ENCODE assay signal across 8 cellular contexts in genomic region chr2:20650880-20651730, GRCh38. TPM values are rescaled to one million over a fixed set of nuclear protein-coding genes. Genes with fewer than 3 reads are reported as not detected.
A peak's percentile ranks its signal among the peaks of the same experiment; 100 is the strongest.
DNase-seq lines count a peak whose midpoint lies in the region; ATAC-seq and TF ChIP-seq lines count a peak whose summit lies in the region.

TSS of gene HS1BP3 (minus strand) at chr2:20651098. CDS start at chr2:20651063, 35 bp downstream.

- TF ChIP-seq CTCF in GM12874 (IDR thresholded peaks at IDR 0.05; ENCODE audit: insufficient read depth, low read depth, low read length) (peak; percentile 88), vagina (IDR thresholded peaks at IDR 0.05) (peak; percentile 82 to 96 (median 84))

- DNase-seq in NCI-H1092 (lab: John Stamatoyannopoulos, UW) (peak; percentile 44), amniotic stem cell (lab: John Stamatoyannopoulos, UW) (peak; percentile 47), left ventricle myocardium superior (peak; percentile 94), putamen (ENCODE audit: low spot score) (peak; percentile 87), vagina (ENCODE audit: extremely low spot score in 2 of 2) (no peak)

- no peaks in the 10 kb centered on the region for H3K36me3 ChIP-seq in vagina

- H3K9me3 ChIP-seq in vagina, result no peaks in the 10 kb centered on the region

- peaks cover 41% of the 10 kb centered on the region for H3K4me1 ChIP-seq in vagina

- no peaks in the 10 kb centered on the region for H3K27me3 ChIP-seq in vagina

- intact Hi-C loops in T-helper 1 cell treated with Interleukin-12 subunit alpha and Interleukin-12 subunit beta and Interleukin-4 antibody, amounts not matched to agents 30 ng/mL and 1 ng/mL, for 36 hours (cut with micrococcal nuclease), result loop anchor here (1.0 to 5.0 kb wide), 16 partner anchors 9 to 1304 kb away; partner anchors contain the start of genes RHOB, TTC32 and WDR35
- intact Hi-C loops in left ventricle myocardium superior (cut with micrococcal nuclease), result no loop called here
- intact Hi-C loops in vagina (cut with DNase I), result no loop called here

- peak within 1 kb of the TSS; percentile 72 to 91 for H3K4me3 ChIP-seq in vagina

- ATAC-seq in HG02588 (IDR thresholded peaks at IDR 0.05; ENCODE audit: unreplicated experiment) (peak; percentile 96), left ventricle myocardium superior (peak; percentile 95)

- H3K27ac ChIP-seq in vagina, result peak within 1 kb of the TSS; percentile 96

- peak in 1 of 2 donors; percentile 75 for TF ChIP-seq POLR2A in vagina (IDR thresholded peaks at IDR 0.05)

RNA-seq across cellular contexts. Expression of gene HS1BP3, which starts in this region (rescaled TPM):
- total RNA-seq in T-helper 1 cell treated with Interleukin-12 subunit alpha and Interleukin-12 subunit beta and Interleukin-4 antibody, amounts not matched to agents 30 ng/mL and 1 ng/mL, for 36 hours, result 14.1 and 15.3 TPM in 2 replicates
- 20.2 TPM for total RNA-seq in left ventricle myocardium superior
- total RNA-seq in vagina, result 23.1 TPM

Comparison
In these comparisons a context has a peak if more than half of its experiments do, and no peak if none do; other contexts are left out.
1. DNase-seq: peak in NCI-H1092 (single experiment), amniotic stem cell (single experiment), left ventricle myocardium superior (single experiment) and putamen (single experiment); none in vagina (0 of 2).